Comparison of ENCODE assay signal across 8 cellular contexts in genomic region chr19:42246143-42246868, GRCh38. TPM values are rescaled to one million over a fixed set of nuclear protein-coding genes. Genes with fewer than 3 reads are reported as not detected.
A peak's percentile ranks its signal among the peaks of the same experiment; 100 is the strongest.
DNase-seq lines count a peak whose midpoint lies in the region; ATAC-seq, FAIRE-seq and TF ChIP-seq lines count a peak whose summit lies in the region.

No MANE protein-coding gene starts in this region.

- DNase-seq in activated CD4-positive, alpha-beta memory T cell treated with anti-CD3 and anti-CD28 coated beads, Interleukin-2, amount 10 ng/mL, durations not matched to agents 7 days and 5 days: no peak
- DNase-seq in activated CD4-positive, alpha-beta memory T cell treated with anti-CD3 and anti-CD28 coated beads for 36 hours: no peak
- DNase-seq in RCC 7860 (ENCODE audit: low spot score) (peak; percentile 39), ecto neural progenitor cell (ENCODE audit: low spot score) (peak; percentile 72), mesothelial cell of epicardium (ENCODE audit: low spot score in 2 of 2, unreplicated experiment in 2 of 2) (peak in 1 of 2 experiments; percentile 51), urothelium cell line (ENCODE audit: low spot score) (peak; percentile 55)

- intact Hi-C loops in activated CD4-positive, alpha-beta memory T cell treated with anti-CD3 and anti-CD28 coated beads for 36 hours (cut with micrococcal nuclease): no loop called here

- H3K9me3 Mint-ChIP-seq in activated CD4-positive, alpha-beta memory T cell treated with anti-CD3 and anti-CD28 coated beads, Interleukin-2, amount 10 ng/mL, durations not matched to agents 7 days and 5 days: no peaks in the 10 kb centered on the region
- no peaks in the 10 kb centered on the region for H3K9me3 Mint-ChIP-seq in activated CD4-positive, alpha-beta memory T cell treated with anti-CD3 and anti-CD28 coated beads for 36 hours
- H3K9me3 Mint-ChIP-seq in mesothelial cell of epicardium: no peaks in the 10 kb centered on the region

- FAIRE-seq in RCC 7860 (lab: Jason Lieb, UNC) (no peak), urothelium cell line (lab: Jason Lieb, UNC) (no peak)

- CTCF ChIA-PET in activated CD4-positive, alpha-beta memory T cell treated with anti-CD3 and anti-CD28 coated beads, Interleukin-2, amount 10 ng/mL, durations not matched to agents 7 days and 5 days (lab: Charles Lee): interaction anchor here (0.9 to 6.6 kb wide), 8 partner anchors 24 to 174 kb away, joined by 3 to 64 read pairs (median 6); partner anchors contain the start of genes POU2F2 and ZNF526
- CTCF ChIA-PET in activated CD4-positive, alpha-beta memory T cell treated with anti-CD3 and anti-CD28 coated beads for 36 hours (lab: Charles Lee): interaction anchor here (0.6 to 8.8 kb wide), 5 partner anchors 31 to 372 kb away, joined by 3 to 107 read pairs (median 3); no protein-coding TSS in a partner anchor

- no peak overlapping the region for H3K4me3 Mint-ChIP-seq in activated CD4-positive, alpha-beta memory T cell treated with anti-CD3 and anti-CD28 coated beads, Interleukin-2, amount 10 ng/mL, durations not matched to agents 7 days and 5 days
- no peak overlapping the region for H3K4me3 Mint-ChIP-seq in activated CD4-positive, alpha-beta memory T cell treated with anti-CD3 and anti-CD28 coated beads for 36 hours
- no peak overlapping the region for H3K4me3 Mint-ChIP-seq in mesothelial cell of epicardium

- POLR2A ChIA-PET in activated CD4-positive, alpha-beta memory T cell treated with anti-CD3 and anti-CD28 coated beads, Interleukin-2, amount 10 ng/mL, durations not matched to agents 7 days and 5 days (lab: Charles Lee): interaction anchor here (0.7 to 8.3 kb wide), 5 partner anchors 9 to 45 kb away, joined by 3 to 106 read pairs (median 3); partner anchors contain the start of gene ERF
- POLR2A ChIA-PET in activated CD4-positive, alpha-beta memory T cell treated with anti-CD3 and anti-CD28 coated beads for 36 hours (lab: Charles Lee): interaction anchor here (1.1 to 1.7 kb wide), 4 partner anchors 16 to 32 kb away, joined by 3 to 7 read pairs (median 3); no protein-coding TSS in a partner anchor

- no peak for TF ChIP-seq CTCF in mesothelial cell of epicardium (IDR thresholded peaks at IDR 0.05; ENCODE audit: unreplicated experiment)

- H3K27ac Mint-ChIP-seq in activated CD4-positive, alpha-beta memory T cell treated with anti-CD3 and anti-CD28 coated beads, Interleukin-2, amount 10 ng/mL, durations not matched to agents 7 days and 5 days: peak overlapping the region; percentile 16
- H3K27ac Mint-ChIP-seq in activated CD4-positive, alpha-beta memory T cell treated with anti-CD3 and anti-CD28 coated beads for 36 hours: no peak overlapping the region
- peak overlapping the region; percentile 81 for H3K27ac Mint-ChIP-seq in mesothelial cell of epicardium

- peaks cover 43% of the 10 kb centered on the region for H3K4me1 Mint-ChIP-seq in activated CD4-positive, alpha-beta memory T cell treated with anti-CD3 and anti-CD28 coated beads, Interleukin-2, amount 10 ng/mL, durations not matched to agents 7 days and 5 days
- peaks cover 36% of the 10 kb centered on the region for H3K4me1 Mint-ChIP-seq in activated CD4-positive, alpha-beta memory T cell treated with anti-CD3 and anti-CD28 coated beads for 36 hours (ENCODE audit: low read depth)
- peaks cover 34% of the 10 kb centered on the region for H3K4me1 Mint-ChIP-seq in mesothelial cell of epicardium

- ATAC-seq in GM19395 (IDR thresholded peaks at IDR 0.05; ENCODE audit: unreplicated experiment): no peak
- no peak for ATAC-seq in HG03442 (IDR thresholded peaks at IDR 0.05; ENCODE audit: unreplicated experiment)

- no peaks in the 10 kb centered on the region for H3K27me3 Mint-ChIP-seq in activated CD4-positive, alpha-beta memory T cell treated with anti-CD3 and anti-CD28 coated beads, Interleukin-2, amount 10 ng/mL, durations not matched to agents 7 days and 5 days
- no peaks in the 10 kb centered on the region for H3K27me3 Mint-ChIP-seq in activated CD4-positive, alpha-beta memory T cell treated with anti-CD3 and anti-CD28 coated beads for 36 hours
- H3K27me3 Mint-ChIP-seq in mesothelial cell of epicardium (ENCODE audit: low read depth): no peaks in the 10 kb centered on the region

- H3K36me3 Mint-ChIP-seq in activated CD4-positive, alpha-beta memory T cell treated with anti-CD3 and anti-CD28 coated beads, Interleukin-2, amount 10 ng/mL, durations not matched to agents 7 days and 5 days (ENCODE audit: low read depth): no peaks in the 10 kb centered on the region
- H3K36me3 Mint-ChIP-seq in activated CD4-positive, alpha-beta memory T cell treated with anti-CD3 and anti-CD28 coated beads for 36 hours: peaks cover 2% of the 10 kb centered on the region
- H3K36me3 Mint-ChIP-seq in mesothelial cell of epicardium: peaks cover 4% of the 10 kb centered on the region

RNA-seq across cellular contexts. Expression of gene GSK3A, which starts 3.9 kb away (rescaled TPM):
- total RNA-seq in activated CD4-positive, alpha-beta memory T cell treated with anti-CD3 and anti-CD28 coated beads, Interleukin-2, amount 10 ng/mL, durations not matched to agents 7 days and 5 days: 10 to 100 TPM; 48.9 to 50.7 TPM
- total RNA-seq in activated CD4-positive, alpha-beta memory T cell treated with anti-CD3 and anti-CD28 coated beads for 36 hours: 10 to 100 TPM; 36.4 to 37.3 TPM
- total RNA-seq in mesothelial cell of epicardium: 42.9 to 45.5 TPM (median 44.6 TPM) in 3 replicates

RNA-seq across cellular contexts. Expression of gene ERF, which starts 8.6 kb away (rescaled TPM):
- total RNA-seq in activated CD4-positive, alpha-beta memory T cell treated with anti-CD3 and anti-CD28 coated beads, Interleukin-2, amount 10 ng/mL, durations not matched to agents 7 days and 5 days: 10 to 100 TPM; 46.9 to 52.6 TPM
- total RNA-seq in activated CD4-positive, alpha-beta memory T cell treated with anti-CD3 and anti-CD28 coated beads for 36 hours: 10 to 100 TPM; 43.1 to 56.5 TPM
- total RNA-seq in mesothelial cell of epicardium: 90.4 to 106 TPM (median 92.1 TPM) in 3 replicates

RNA-seq across cellular contexts. Expression of gene CIC, which starts 22.7 kb away (rescaled TPM):
- total RNA-seq in activated CD4-positive, alpha-beta memory T cell treated with anti-CD3 and anti-CD28 coated beads, Interleukin-2, amount 10 ng/mL, durations not matched to agents 7 days and 5 days: 10 to 100 TPM; 86.5 to 88.8 TPM
- 10 to 100 TPM; 56.9 to 64.2 TPM for total RNA-seq in activated CD4-positive, alpha-beta memory T cell treated with anti-CD3 and anti-CD28 coated beads for 36 hours
- 84.0 to 90.9 TPM (median 90.8 TPM) in 3 replicates for total RNA-seq in mesothelial cell of epicardium

RNA-seq across cellular contexts. Expression of gene ZNF526, which starts 26.2 kb away (rescaled TPM):
- total RNA-seq in activated CD4-positive, alpha-beta memory T cell treated with anti-CD3 and anti-CD28 coated beads, Interleukin-2, amount 10 ng/mL, durations not matched to agents 7 days and 5 days: 10 to 100 TPM; 21.5 to 21.7 TPM
- 10 to 100 TPM; 12.3 to 14.9 TPM for total RNA-seq in activated CD4-positive, alpha-beta memory T cell treated with anti-CD3 and anti-CD28 coated beads for 36 hours
- total RNA-seq in mesothelial cell of epicardium: 12.3 to 13.4 TPM (median 13.3 TPM) in 3 replicates

RNA-seq across cellular contexts. Expression of gene DEDD2, which starts 28.8 kb away (rescaled TPM):
- 10 to 100 TPM; 54.1 to 59.8 TPM for total RNA-seq in activated CD4-positive, alpha-beta memory T cell treated with anti-CD3 and anti-CD28 coated beads, Interleukin-2, amount 10 ng/mL, durations not matched to agents 7 days and 5 days
- 10 to 100 TPM; 31.3 to 33.4 TPM for total RNA-seq in activated CD4-positive, alpha-beta memory T cell treated with anti-CD3 and anti-CD28 coated beads for 36 hours
- total RNA-seq in mesothelial cell of epicardium: 21.3 to 24.0 TPM (median 23.7 TPM) in 3 replicates

Comparison
In these comparisons a context has a peak if more than half of its experiments do, and no peak if none do; other contexts are left out.
1. DNase-seq: peak in RCC 7860 (single experiment), ecto neural progenitor cell (single experiment) and urothelium cell line (single experiment); none in activated CD4-positive, alpha-beta memory T cell treated with anti-CD3 and anti-CD28 coated beads, Interleukin-2, amount 10 ng/mL, durations not matched to agents 7 days and 5 days (single experiment) and activated CD4-positive, alpha-beta memory T cell treated with anti-CD3 and anti-CD28 coated beads for 36 hours (single experiment).